In the genomic region with DNA sequence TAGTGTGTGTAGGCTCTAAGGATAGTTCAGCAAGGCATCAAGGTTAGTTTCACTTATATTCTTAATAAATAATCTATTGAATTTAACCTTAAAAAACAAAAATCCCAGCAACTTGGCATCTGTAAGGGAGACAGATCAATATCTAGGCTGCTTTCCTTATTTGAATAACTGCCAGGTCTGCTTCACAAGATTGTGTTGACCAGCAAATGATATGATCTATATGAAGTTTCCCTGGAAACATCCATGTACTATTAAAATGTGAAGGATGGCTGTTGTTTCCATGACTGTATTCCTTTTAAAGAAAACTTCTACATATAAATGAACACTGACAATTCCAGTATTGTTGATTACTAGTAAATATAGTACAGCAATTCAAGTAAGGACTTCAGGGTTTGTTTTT, we compare ENCODE assay signal across 22 cellular contexts.
DNase-seq lines count a peak whose midpoint lies in the region; ATAC-seq, FAIRE-seq and TF ChIP-seq lines count a peak whose summit lies in the region.
"Had no signal": no experiment of that assay in that cellular context is flagged by ENCODE, and none has a peak within 500 bp of the region (broad histone marks: within the 10 kb centered on the region; RNA-seq: fewer than 3 reads in every experiment).

No MANE protein-coding gene starts in this region.

- CTCF ChIA-PET in K562 (lab: Yijun Ruan, JAX; ENCODE audit: low intra/inter-chr PET ratio): no interaction called here

- H3K79me2 ChIP-seq in K562 (ENCODE audit: control insufficient read depth, insufficient read depth, low read length): peaks cover 80% of the 10 kb centered on the region
- H3K79me2 ChIP-seq in parathyroid adenoma: peaks cover 50% of the 10 kb centered on the region

- no peaks in the 10 kb centered on the region for H3K27me3 ChIP-seq in K562 (ENCODE audit: control insufficient read depth in 2 of 2, insufficient read depth in 2 of 2, low read length in 2 of 2)
- H3K27me3 ChIP-seq in parathyroid adenoma (ENCODE audit: control insufficient read depth, insufficient read depth, low read length): no peaks in the 10 kb centered on the region

- H3K9me3 Mint-ChIP-seq in activated T-cell treated with anti-CD3 and anti-CD28 coated beads, Interleukin-2, amount 50 U/mL, for 24 hours: no peaks in the 10 kb centered on the region
- no peaks in the 10 kb centered on the region for H3K9me3 Mint-ChIP-seq in activated T-cell treated with anti-CD3 and anti-CD28 coated beads, Interleukin-2, amount 50 U/mL, for 4 hours
- H3K9me3 Mint-ChIP-seq: neural crest cell; stimulated activated effector memory CD8-positive, alpha-beta T cell treated with anti-CD3 and anti-CD28 coated beads, Interleukin-12 subunit alpha, Interleukin-12 subunit beta, amount 100 ng/mL, for 72 hours had no signal

- H3K4me1 Mint-ChIP-seq in activated T-cell treated with anti-CD3 and anti-CD28 coated beads, Interleukin-2, amount 50 U/mL, for 24 hours (ENCODE audit: low read depth): peaks cover 83% of the 10 kb centered on the region
- peaks cover 80% of the 10 kb centered on the region for H3K4me1 Mint-ChIP-seq in activated T-cell treated with anti-CD3 and anti-CD28 coated beads, Interleukin-2, amount 50 U/mL, for 4 hours (ENCODE audit: low read depth)

- H3K27ac ChIP-seq in K562 (ENCODE audit: extremely low read depth, low read depth, low read length): no peak overlapping the region
- H3K27ac ChIP-seq in parathyroid adenoma: no peak overlapping the region

- POLR2A ChIA-PET in K562 (lab: Yijun Ruan, JAX): interaction anchor here (1.0 to 2.2 kb wide), 3 partner anchors 9 to 16 kb away, joined by 3 to 5 read pairs (median 3); no protein-coding TSS in a partner anchor

- H4K20me1 ChIP-seq in K562 (replicated peaks; ENCODE audit: control insufficient read depth, insufficient read depth, low read length): no peaks in the 10 kb centered on the region

- H3K36me3 ChIP-seq in K562 (ENCODE audit: control insufficient read depth, insufficient read depth, low read length) (0 out of 3 replicates have a peak, but pooled peaks cover 2% of the 10 kb centered on the region), parathyroid adenoma (ENCODE audit: control insufficient read depth, insufficient read depth, low read length) (no peaks in the 10 kb centered on the region)

- H3K4me1 ChIP-seq in K562 (replicated peaks in 1 of 2; ENCODE audit: control insufficient read depth in 2 of 2, insufficient read depth in 2 of 2, low read length in 2 of 2) (peaks cover 12 to 41% of the 10 kb centered on the region in 2 experiments), parathyroid adenoma (peaks cover 29% of the 10 kb centered on the region)

- no TSS peak for BruUV-seq in K562 (replicated peaks; lab: Mats Ljungman, UMichigan)

- no peak overlapping the region for H3K4me3 ChIP-seq in LNCaP clone FGC (ENCODE audit: low read depth, low read length)
- H3K4me3 ChIP-seq in K562: no peak overlapping the region
- no peak overlapping the region for H3K4me3 ChIP-seq in parathyroid adenoma (ENCODE audit: low read depth, low read length)

- H3K27ac Mint-ChIP-seq in activated T-cell treated with anti-CD3 and anti-CD28 coated beads, Interleukin-2, amount 50 U/mL, for 24 hours: peak overlapping the region; percentile 6
- H3K27ac Mint-ChIP-seq: stimulated activated effector memory CD8-positive, alpha-beta T cell treated with anti-CD3 and anti-CD28 coated beads, Interleukin-12 subunit alpha, Interleukin-12 subunit beta, amount 100 ng/mL, for 72 hours had no signal

- H3K9ac ChIP-seq in K562 (ENCODE audit: insufficient read depth in 1 of 2, low read depth in 2 of 2, low read length in 2 of 2) (no peak overlapping the region), parathyroid adenoma (no peak overlapping the region)

- no peaks in the 10 kb centered on the region for H3K27me3 Mint-ChIP-seq in activated T-cell treated with anti-CD3 and anti-CD28 coated beads, Interleukin-2, amount 50 U/mL, for 24 hours
- no peaks in the 10 kb centered on the region for H3K27me3 Mint-ChIP-seq in activated T-cell treated with anti-CD3 and anti-CD28 coated beads, Interleukin-2, amount 50 U/mL, for 4 hours (ENCODE audit: low read depth)

- FAIRE-seq in K562 (lab: Jason Lieb, UNC): no peak
- FAIRE-seq: endometrium, GM18507, H1, keratinocyte had no signal

- no peak for TF ChIP-seq POLR2A in K562 (conservative IDR thresholded peaks at IDR 0.05)

- intact Hi-C loops in K562 (cut with micrococcal nuclease): no loop called here

- H3K36me3 Mint-ChIP-seq in activated T-cell treated with anti-CD3 and anti-CD28 coated beads, Interleukin-2, amount 50 U/mL, for 24 hours (ENCODE audit: low read depth): peaks cover 3% of the 10 kb centered on the region
- peaks cover 7% of the 10 kb centered on the region for H3K36me3 Mint-ChIP-seq in activated T-cell treated with anti-CD3 and anti-CD28 coated beads, Interleukin-2, amount 50 U/mL, for 4 hours (ENCODE audit: insufficient read depth)

- H3K4me3 Mint-ChIP-seq in activated T-cell treated with anti-CD3 and anti-CD28 coated beads, Interleukin-2, amount 50 U/mL, for 24 hours: no peak overlapping the region
- no peak overlapping the region for H3K4me3 Mint-ChIP-seq in activated T-cell treated with anti-CD3 and anti-CD28 coated beads, Interleukin-2, amount 50 U/mL, for 4 hours
- H3K4me3 Mint-ChIP-seq: stimulated activated effector memory CD8-positive, alpha-beta T cell treated with anti-CD3 and anti-CD28 coated beads, Interleukin-12 subunit alpha, Interleukin-12 subunit beta, amount 100 ng/mL, for 72 hours had no signal

- no peak for TF ChIP-seq RAD21 in K562 (CRISPR knock-in tag; conservative IDR thresholded peaks at IDR 0.05 in 1 of 2, IDR thresholded peaks at IDR 0.05 in 1 of 2)

- H2AFZ ChIP-seq in K562 (ENCODE audit: low read depth, low read length): no peak overlapping the region
- H2AFZ ChIP-seq in parathyroid adenoma: no peak overlapping the region

- in situ Hi-C loops in K562 (cut with MboI): no loop called here

- H3K4me2 ChIP-seq in K562 (ENCODE audit: insufficient read depth, low read length): no peak overlapping the region
- peak overlapping the region; percentile 3 for H3K4me2 ChIP-seq in parathyroid adenoma (ENCODE audit: low read length)

- TF ChIP-seq CTCF in LNCaP clone FGC (IDR thresholded peaks at IDR 0.05; ENCODE audit: control insufficient read depth, extremely low read depth, insufficient read depth) (no peak), K562 (IDR thresholded peaks at IDR 0.05 in 2 of 3, conservative IDR thresholded peaks at IDR 0.05 in 1 of 3; ENCODE audit: insufficient read depth in 2 of 3, low read depth in 1 of 3, low read length in 3 of 3) (no peak), parathyroid adenoma (IDR thresholded peaks at IDR 0.05) (no peak)

- ATAC-seq in activated T-cell treated with anti-CD3 and anti-CD28 coated beads, Interleukin-2, amount 50 U/mL, for 4 hours: no peak
- no peak for ATAC-seq in K562
- ATAC-seq: stimulated activated effector memory CD8-positive, alpha-beta T cell treated with anti-CD3 and anti-CD28 coated beads, Interleukin-12 subunit alpha, Interleukin-12 subunit beta, amount 100 ng/mL, for 72 hours had no signal

- H3K9me1 ChIP-seq in K562 (ENCODE audit: control insufficient read depth, insufficient read depth, low read length): peaks cover 3% of the 10 kb centered on the region

- H3K9me3 ChIP-seq in K562 (replicated peaks; ENCODE audit: control insufficient read depth, insufficient read depth, low read depth, low read length) (no peaks in the 10 kb centered on the region), parathyroid adenoma (ENCODE audit: control insufficient read depth, low read length) (no peaks in the 10 kb centered on the region)

- TF ChIP-seq EP300 in K562 (IDR thresholded peaks at IDR 0.05; ENCODE audit: low read length): peak; percentile 63

- no peak for DNase-seq in activated T-cell treated with anti-CD3 and anti-CD28 coated beads, Interleukin-2, amount 50 U/mL, for 24 hours
- no peak for DNase-seq in activated T-cell treated with anti-CD3 and anti-CD28 coated beads, Interleukin-2, amount 50 U/mL, for 4 hours
- DNase-seq in LNCaP clone FGC (ENCODE audit: low read depth) (peak; percentile 25), K562 (ENCODE audit: extremely low read depth in 1 of 4, low spot score in 3 of 4) (no peak), dermis blood vessel endothelial cell (no peak), NCI-H1694 treated with DMSO at 0.1 percent for 48 hours (lab: John Stamatoyannopoulos, UW) (no peak), NCI-H524 treated with DMSO at 0.1 percent for 48 hours (lab: John Stamatoyannopoulos, UW) (no peak)
- DNase-seq: ACHN; activated CD8-positive, alpha-beta memory T cell treated with anti-CD3 and anti-CD28 coated beads for 24 hours; activated effector memory CD4-positive, alpha-beta T cell treated with Interleukin-2 at 50 U/mL for 16 hours; mesenchymal stem cell; NCI-H2029; NCI-H446; stimulated activated CD4-positive, alpha-beta T cell treated with anti-CD3 and anti-CD28 coated beads, Interleukin-15, amount 100 ng/mL, for 24 hours; trophoblast cell had no signal

TF ChIP-seq in K562, 482 proteins besides CTCF, POLR2A, EP300 and RAD21:
- TF ChIP-seq RFX1 (IDR thresholded peaks at IDR 0.05) (0 out of 2 replicates have a peak, but pooled peaks have one; percentile 18), MTA1 (IDR thresholded peaks at IDR 0.05; ENCODE audit: borderline replicate concordance) (no peak)
